In the genomic region with DNA sequence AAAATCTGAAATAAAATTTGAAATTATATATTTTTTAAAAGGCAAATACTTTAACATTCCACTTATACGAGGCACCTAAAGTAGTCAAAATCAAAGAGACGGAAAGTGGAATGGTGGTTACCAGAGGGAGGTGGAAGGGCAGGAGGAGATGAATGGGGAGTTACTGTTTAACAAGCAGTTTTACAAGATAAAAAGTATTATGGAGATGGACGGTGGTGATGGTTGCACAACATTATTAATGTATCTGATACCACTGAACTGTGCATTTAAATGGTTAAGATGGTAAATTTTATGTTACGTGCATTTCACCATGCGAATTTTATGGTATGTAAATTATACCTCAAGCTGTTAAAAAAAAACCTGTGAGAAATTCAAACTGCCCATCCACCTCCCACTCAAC, we compare ENCODE assay signal across 15 cellular contexts. TPM values are rescaled to one million over a fixed set of nuclear protein-coding genes. Genes with fewer than 3 reads are reported as not detected.
DNase-seq lines count a peak whose midpoint lies in the region; ATAC-seq and TF ChIP-seq lines count a peak whose summit lies in the region.
"Had no signal": no experiment of that assay in that cellular context is flagged by ENCODE, and none has a peak within 500 bp of the region (broad histone marks: within the 10 kb centered on the region; RNA-seq: fewer than 3 reads in every experiment).

No MANE protein-coding gene starts in this region.

- H3K4me1 ChIP-seq in HEK293 (ENCODE audit: control insufficient read depth, insufficient read depth, low read length) (peaks cover 8% of the 10 kb centered on the region), hepatocyte (ENCODE audit: insufficient read depth) (peaks cover 3% of the 10 kb centered on the region)

- H3K79me2 ChIP-seq in hepatocyte: peaks cover 88% of the 10 kb centered on the region

- POLR2A ChIA-PET in activated CD4-positive, alpha-beta memory T cell treated with anti-CD3 and anti-CD28 coated beads for 36 hours (lab: Charles Lee): no interaction called here
- POLR2A ChIA-PET in activated CD4-positive, alpha-beta memory T cell treated with anti-CD3 and anti-CD28 coated beads, Interleukin-2, amount 10 ng/mL, durations not matched to agents 7 days and 5 days (lab: Charles Lee): interaction anchor here (6.2 kb wide), 1 partner anchor 33 kb away, joined by 70 read pairs; a partner anchor contains a TSS
- POLR2A ChIA-PET in HEK293 (lab: Yijun Ruan, JAX): interaction anchor here (0.6 kb wide), 1 partner anchor 402 kb away, joined by 5 read pairs; no protein-coding TSS in a partner anchor

- no peak for DNase-seq in activated CD4-positive, alpha-beta memory T cell treated with anti-CD3 and anti-CD28 coated beads for 36 hours
- no peak for DNase-seq in activated CD4-positive, alpha-beta memory T cell treated with anti-CD3 and anti-CD28 coated beads, Interleukin-2, amount 10 ng/mL, durations not matched to agents 7 days and 5 days
- DNase-seq in NCI-H526 treated with DMSO at 0.1 percent for 48 hours (lab: John Stamatoyannopoulos, UW) (peak; percentile 3), hepatocyte (ENCODE audit: low spot score) (no peak)
- no peak for DNase-seq in activated T-cell treated with anti-CD3 and anti-CD28 coated beads, Interleukin-2, amount 50 U/mL, for 48 hours
- DNase-seq: Caco-2, HCEC 1CT, KBM-7 had no signal

- H3K36me3 ChIP-seq in HEK293 (ENCODE audit: control insufficient read depth in 2 of 2, insufficient read depth in 1 of 2, low read length in 2 of 2): no peaks in the 10 kb centered on the region
- H3K36me3 ChIP-seq in hepatocyte (replicated peaks; ENCODE audit: insufficient read depth, low read depth): no peaks in the 10 kb centered on the region

- H3K4me1 Mint-ChIP-seq in activated CD4-positive, alpha-beta memory T cell treated with anti-CD3 and anti-CD28 coated beads for 36 hours (ENCODE audit: low read depth): peaks cover 81% of the 10 kb centered on the region
- peaks cover 71% of the 10 kb centered on the region for H3K4me1 Mint-ChIP-seq in activated CD4-positive, alpha-beta memory T cell treated with anti-CD3 and anti-CD28 coated beads, Interleukin-2, amount 10 ng/mL, durations not matched to agents 7 days and 5 days

- H3K27ac ChIP-seq in HEK293 (ENCODE audit: extremely low read depth, low read depth, low read length): no peak overlapping the region
- no peak overlapping the region for H3K27ac ChIP-seq in hepatocyte
- H3K27ac ChIP-seq: 22Rv1, BLaER1 had no signal

- 55% methylated on average over 5 of the region's 5 CpGs for WGBS in hepatocyte (ENCODE audit: low lambda C conversion rate, missing lambda C conversion rate)

- no peaks in the 10 kb centered on the region for H3K27me3 ChIP-seq in hepatocyte
- H3K27me3 ChIP-seq: BLaER1 had no signal

- no peaks in the 10 kb centered on the region for H3K9me3 Mint-ChIP-seq in activated CD4-positive, alpha-beta memory T cell treated with anti-CD3 and anti-CD28 coated beads for 36 hours
- no peaks in the 10 kb centered on the region for H3K9me3 Mint-ChIP-seq in activated CD4-positive, alpha-beta memory T cell treated with anti-CD3 and anti-CD28 coated beads, Interleukin-2, amount 10 ng/mL, durations not matched to agents 7 days and 5 days
- H3K9me3 Mint-ChIP-seq: GM23338, IgD-negative memory B cell had no signal

- TF ChIP-seq CTCF in HEK293 (tag by site-specific recombination; IDR thresholded peaks at IDR 0.05): no peak
- no peak for TF ChIP-seq CTCF in hepatocyte (IDR thresholded peaks at IDR 0.05; ENCODE audit: poor library complexity)

- H3K27me3 Mint-ChIP-seq in activated CD4-positive, alpha-beta memory T cell treated with anti-CD3 and anti-CD28 coated beads for 36 hours: no peaks in the 10 kb centered on the region
- no peaks in the 10 kb centered on the region for H3K27me3 Mint-ChIP-seq in activated CD4-positive, alpha-beta memory T cell treated with anti-CD3 and anti-CD28 coated beads, Interleukin-2, amount 10 ng/mL, durations not matched to agents 7 days and 5 days
- H3K27me3 Mint-ChIP-seq: IgD-negative memory B cell had no signal

- ATAC-seq in HG03095 (IDR thresholded peaks at IDR 0.05; ENCODE audit: unreplicated experiment) (no peak), HG02981 (IDR thresholded peaks at IDR 0.05; ENCODE audit: unreplicated experiment) (no peak)
- ATAC-seq: GM23338 had no signal

- H3K4me2 ChIP-seq in hepatocyte: peak overlapping the region; percentile 7
- H3K4me2 ChIP-seq: BLaER1, GM23338 had no signal

- H4K20me1 ChIP-seq in hepatocyte (ENCODE audit: insufficient read depth, poor library complexity, severe bottlenecking): peaks cover 3% of the 10 kb centered on the region

- H3K4me3 ChIP-seq in HEK293 (ENCODE audit: low read depth, low read length): no peak overlapping the region
- no peak overlapping the region for H3K4me3 ChIP-seq in hepatocyte
- H3K4me3 ChIP-seq: BLaER1, GM23338 had no signal

- H3K36me3 Mint-ChIP-seq in activated CD4-positive, alpha-beta memory T cell treated with anti-CD3 and anti-CD28 coated beads for 36 hours: peaks cover 14% of the 10 kb centered on the region
- peaks cover 53% of the 10 kb centered on the region for H3K36me3 Mint-ChIP-seq in activated CD4-positive, alpha-beta memory T cell treated with anti-CD3 and anti-CD28 coated beads, Interleukin-2, amount 10 ng/mL, durations not matched to agents 7 days and 5 days (ENCODE audit: low read depth)
- H3K36me3 Mint-ChIP-seq: IgD-negative memory B cell had no signal

- H2AFZ ChIP-seq in hepatocyte: no peak overlapping the region
- H2AFZ ChIP-seq: GM23338 had no signal

- H3K4me3 Mint-ChIP-seq in activated CD4-positive, alpha-beta memory T cell treated with anti-CD3 and anti-CD28 coated beads for 36 hours: no peak overlapping the region
- H3K4me3 Mint-ChIP-seq in activated CD4-positive, alpha-beta memory T cell treated with anti-CD3 and anti-CD28 coated beads, Interleukin-2, amount 10 ng/mL, durations not matched to agents 7 days and 5 days: no peak overlapping the region
- H3K4me3 Mint-ChIP-seq: GM23338 had no signal

- H3K9me3 ChIP-seq in HEK293 (ENCODE audit: control insufficient read depth, insufficient read depth, low read depth, low read length) (no peaks in the 10 kb centered on the region), hepatocyte (ENCODE audit: low read depth) (no peaks in the 10 kb centered on the region)
- H3K9me3 ChIP-seq: BLaER1, Caco-2 had no signal

- no peaks in the 10 kb centered on the region for H3K9me2 ChIP-seq in hepatocyte (replicated peaks; ENCODE audit: insufficient read depth)

- CTCF ChIA-PET in activated CD4-positive, alpha-beta memory T cell treated with anti-CD3 and anti-CD28 coated beads for 36 hours (lab: Charles Lee): interaction anchor here (1.4 to 8.5 kb wide), 2 partner anchors 32 to 475 kb away, joined by 4 to 139 read pairs; a partner anchor contains a TSS
- CTCF ChIA-PET in activated CD4-positive, alpha-beta memory T cell treated with anti-CD3 and anti-CD28 coated beads, Interleukin-2, amount 10 ng/mL, durations not matched to agents 7 days and 5 days (lab: Charles Lee): no interaction called here
- CTCF ChIA-PET in HEK293 (lab: Yijun Ruan, JAX): interaction anchor here (1.0 kb wide), 1 partner anchor 27 kb away, joined by 3 read pairs; no protein-coding TSS in a partner anchor

- intact Hi-C loops in activated CD4-positive, alpha-beta memory T cell treated with anti-CD3 and anti-CD28 coated beads for 36 hours (cut with micrococcal nuclease): loop anchor here (2.0 to 10.0 kb wide), 4 partner anchors 313 to 1653 kb away; a partner anchor contains a TSS

- peak overlapping the region; percentile 26 for H3K27ac Mint-ChIP-seq in activated CD4-positive, alpha-beta memory T cell treated with anti-CD3 and anti-CD28 coated beads for 36 hours
- H3K27ac Mint-ChIP-seq in activated CD4-positive, alpha-beta memory T cell treated with anti-CD3 and anti-CD28 coated beads, Interleukin-2, amount 10 ng/mL, durations not matched to agents 7 days and 5 days: no peak overlapping the region
- H3K27ac Mint-ChIP-seq: GM23338 had no signal

TF ChIP-seq in HEK293, 187 proteins besides CTCF, POLR2A, EP300 and RAD21 (continues in another document):
- TF ChIP-seq ZNF341 (tag by site-specific recombination; IDR thresholded peaks at IDR 0.05; ENCODE audit: low read depth): peak; percentile 68; the same call in 1 of the 2 replicates
- TF ChIP-seq, protein P1, sequence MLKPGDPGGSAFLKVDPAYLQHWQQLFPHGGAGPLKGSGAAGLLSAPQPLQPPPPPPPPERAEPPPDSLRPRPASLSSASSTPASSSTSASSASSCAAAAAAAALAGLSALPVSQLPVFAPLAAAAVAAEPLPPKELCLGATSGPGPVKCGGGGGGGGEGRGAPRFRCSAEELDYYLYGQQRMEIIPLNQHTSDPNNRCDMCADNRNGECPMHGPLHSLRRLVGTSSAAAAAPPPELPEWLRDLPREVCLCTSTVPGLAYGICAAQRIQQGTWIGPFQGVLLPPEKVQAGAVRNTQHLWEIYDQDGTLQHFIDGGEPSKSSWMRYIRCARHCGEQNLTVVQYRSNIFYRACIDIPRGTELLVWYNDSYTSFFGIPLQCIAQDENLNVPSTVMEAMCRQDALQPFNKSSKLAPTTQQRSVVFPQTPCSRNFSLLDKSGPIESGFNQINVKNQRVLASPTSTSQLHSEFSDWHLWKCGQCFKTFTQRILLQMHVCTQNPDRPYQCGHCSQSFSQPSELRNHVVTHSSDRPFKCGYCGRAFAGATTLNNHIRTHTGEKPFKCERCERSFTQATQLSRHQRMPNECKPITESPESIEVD (tag by site-specific recombination; IDR thresholded peaks at IDR 0.05): peak; percentile 87

RNA-seq across cellular contexts. Expression of a gene that starts 5.4 kb away (rescaled TPM):
- 100 to 1,000 TPM; 147 to 148 TPM for total RNA-seq in activated CD4-positive, alpha-beta memory T cell treated with anti-CD3 and anti-CD28 coated beads for 36 hours
- 10 to 100 TPM; 90.7 to 99.9 TPM for total RNA-seq in activated CD4-positive, alpha-beta memory T cell treated with anti-CD3 and anti-CD28 coated beads, Interleukin-2, amount 10 ng/mL, durations not matched to agents 7 days and 5 days
- 47.4 and 77.6 TPM in 2 replicates for total RNA-seq in hepatocyte
- polyA plus RNA-seq in hepatocyte: 132 and 133 TPM in 2 replicates

RNA-seq across cellular contexts. Expression of a gene that starts 5.7 kb away (rescaled TPM):
- total RNA-seq in activated CD4-positive, alpha-beta memory T cell treated with anti-CD3 and anti-CD28 coated beads for 36 hours: 10 to 100 TPM; 71.9 to 76.0 TPM
- total RNA-seq in activated CD4-positive, alpha-beta memory T cell treated with anti-CD3 and anti-CD28 coated beads, Interleukin-2, amount 10 ng/mL, durations not matched to agents 7 days and 5 days: 10 to 100 TPM; 62.2 to 66.9 TPM
- 13.6 and 14.2 TPM in 2 replicates for total RNA-seq in hepatocyte
- 16.4 and 16.8 TPM in 2 replicates for polyA plus RNA-seq in hepatocyte

RNA-seq across cellular contexts. Expression of a gene that starts 34.3 kb away (rescaled TPM):
- total RNA-seq in activated CD4-positive, alpha-beta memory T cell treated with anti-CD3 and anti-CD28 coated beads for 36 hours: 10 to 100 TPM; 19.3 to 21.3 TPM
- total RNA-seq in activated CD4-positive, alpha-beta memory T cell treated with anti-CD3 and anti-CD28 coated beads, Interleukin-2, amount 10 ng/mL, durations not matched to agents 7 days and 5 days: 10 to 100 TPM; 29.6 to 33.8 TPM
- 50.8 and 58.4 TPM in 2 replicates for total RNA-seq in hepatocyte
- polyA plus RNA-seq in hepatocyte: 30.7 and 35.6 TPM in 2 replicates
